Comparison of ENCODE assay signal across 10 cellular contexts in genomic region chr9:21576331-21577189, GRCh38.
A peak's percentile ranks its signal among the peaks of the same experiment; 100 is the strongest.
DNase-seq lines count a peak whose midpoint lies in the region; ATAC-seq and TF ChIP-seq lines count a peak whose summit lies in the region.
"Had no signal": no experiment of that assay in that cellular context is flagged by ENCODE, and none has a peak within 500 bp of the region (broad histone marks: within the 10 kb centered on the region; RNA-seq: fewer than 3 reads in every experiment).

No MANE protein-coding gene starts in this region.

- DNase-seq in DMS153 treated with DMSO at 0.1 percent for 48 hours (lab: John Stamatoyannopoulos, UW; ENCODE audit: unreplicated experiment) (peak; percentile 37), DMS153 (lab: John Stamatoyannopoulos, UW) (no peak), midbrain (lab: John Stamatoyannopoulos, UW) (peak; percentile 19), COR-L47 (lab: John Stamatoyannopoulos, UW) (no peak), upper lobe of right lung (no peak)

- no peaks in the 10 kb centered on the region for H3K36me3 Mint-ChIP-seq in brain
- H3K36me3 Mint-ChIP-seq: natural killer cell treated with Interleukin-12 subunit alpha and Interleukin-12 subunit beta and Interleukin-15 and Interleukin-18, amount 100 ng/mL, for 72 hours had no signal

- WGBS in HUES64: 65% methylated on average over 5 of the region's 7 CpGs

- no peaks in the 10 kb centered on the region for H3K27me3 Mint-ChIP-seq in brain

- intact Hi-C loops in upper lobe of right lung (cut with DNase I): no loop called here

- H3K27me3 ChIP-seq in HUES64 (ENCODE audit: insufficient read depth, low read length) (no peaks in the 10 kb centered on the region), upper lobe of right lung (peaks cover 2% of the 10 kb centered on the region)

- peak overlapping the region; percentile 54; the same call in 1 of the 2 replicates for H3K9ac ChIP-seq in HUES64 (ENCODE audit: low read depth, low read length)

- no peak for TF ChIP-seq CTCF in brain (conservative IDR thresholded peaks at IDR 0.05)
- no peak for TF ChIP-seq CTCF in upper lobe of right lung (IDR thresholded peaks at IDR 0.05)

- H3K9me3 Mint-ChIP-seq in brain: no peaks in the 10 kb centered on the region
- H3K9me3 Mint-ChIP-seq: natural killer cell treated with Interleukin-12 subunit alpha and Interleukin-12 subunit beta and Interleukin-15 and Interleukin-18, amount 100 ng/mL, for 72 hours had no signal

- H3K4me1 Mint-ChIP-seq in brain: peaks cover 17% of the 10 kb centered on the region

- no peaks in the 10 kb centered on the region for H3K9me3 ChIP-seq in HUES64 (ENCODE audit: insufficient read depth, low read depth, low read length)
- H3K9me3 ChIP-seq in upper lobe of right lung: no peaks in the 10 kb centered on the region

- H3K4me3 ChIP-seq in HUES64 (ENCODE audit: low read length): no peak overlapping the region
- H3K4me3 ChIP-seq in upper lobe of right lung: no peak overlapping the region

- ATAC-seq in upper lobe of right lung (no peak), HG03378 (IDR thresholded peaks at IDR 0.05; ENCODE audit: unreplicated experiment) (no peak)

- peaks cover 16% of the 10 kb centered on the region; the same call in 1 of the 2 replicates for H3K4me1 ChIP-seq in HUES64 (ENCODE audit: insufficient read depth, low read length)
- H3K4me1 ChIP-seq in upper lobe of right lung: no peaks in the 10 kb centered on the region

- H3K27ac Mint-ChIP-seq in brain: peak overlapping the region in 3 of 5 experiments; percentile 19 to 75 (median 50)

- H3K4me3 Mint-ChIP-seq in brain: peak overlapping the region; percentile 5 to 72 (median 49)
- H3K4me3 Mint-ChIP-seq: natural killer cell treated with Interleukin-12 subunit alpha and Interleukin-12 subunit beta and Interleukin-15 and Interleukin-18, amount 100 ng/mL, for 72 hours had no signal

- H3K27ac ChIP-seq in HUES64 (ENCODE audit: low read depth, low read length): peak overlapping the region; percentile 28; the same call in 1 of the 2 replicates
- H3K27ac ChIP-seq in upper lobe of right lung: no peak overlapping the region
- H3K27ac ChIP-seq: 22Rv1 had no signal

- no peaks in the 10 kb centered on the region for H3K36me3 ChIP-seq in HUES64 (ENCODE audit: insufficient read depth, low read length)
- no peaks in the 10 kb centered on the region for H3K36me3 ChIP-seq in upper lobe of right lung

Comparison
In these comparisons a context has a peak if more than half of its experiments do, and no peak if none do; other contexts are left out.
1. DNase-seq: peak in DMS153 treated with DMSO at 0.1 percent for 48 hours (single experiment) and midbrain (single experiment); none in DMS153 (single experiment), COR-L47 (single experiment) and upper lobe of right lung (single experiment).